ENCODE assay signal across 1 cellular context in the genomic region with DNA sequence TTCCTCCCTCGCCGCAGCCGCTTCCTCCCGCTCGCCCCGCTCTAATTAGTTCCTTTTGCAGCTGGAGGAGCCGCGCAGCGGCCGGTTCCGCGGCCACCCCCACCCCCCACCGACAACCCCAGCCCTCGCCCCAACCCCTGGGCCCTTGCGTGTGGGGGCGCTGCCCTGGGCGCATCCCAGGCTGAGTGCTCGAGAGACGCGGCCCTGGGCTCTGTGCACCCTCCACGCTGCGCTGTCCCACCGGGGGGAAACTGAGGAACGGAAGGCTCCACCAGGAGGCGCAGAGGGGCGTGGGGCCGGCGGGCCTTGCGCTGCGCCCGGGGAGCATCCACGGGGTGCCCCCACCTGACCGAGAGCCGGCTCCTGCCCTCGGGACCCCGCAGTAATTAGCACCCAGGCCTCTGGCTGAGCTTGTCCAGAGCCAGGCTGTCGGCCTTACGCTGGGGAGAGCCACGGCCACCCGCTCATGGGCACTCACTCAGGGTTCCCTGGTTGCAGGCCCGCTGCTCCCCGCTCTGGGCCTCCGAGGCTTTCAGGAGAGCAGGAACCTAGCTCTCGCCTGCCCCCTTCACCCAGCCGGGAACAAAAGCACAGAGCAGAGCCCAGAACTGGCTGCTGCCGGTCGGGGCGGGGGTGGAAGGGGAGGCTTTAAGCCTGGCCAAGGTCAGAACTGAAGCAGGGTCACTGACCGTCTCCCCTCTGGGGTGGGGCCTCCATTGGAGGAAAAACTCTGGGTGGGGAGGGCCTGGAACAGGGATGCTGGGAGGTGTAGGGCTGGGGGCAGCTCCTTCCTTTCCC.
TF ChIP-seq lines count a peak whose summit lies in the region.

No MANE protein-coding gene starts in this region.

TF ChIP-seq in HepG2, 621 proteins besides CTCF, POLR2A, EP300 and RAD21 (continued from another document and continues in another):
- TF ChIP-seq, protein P1, sequence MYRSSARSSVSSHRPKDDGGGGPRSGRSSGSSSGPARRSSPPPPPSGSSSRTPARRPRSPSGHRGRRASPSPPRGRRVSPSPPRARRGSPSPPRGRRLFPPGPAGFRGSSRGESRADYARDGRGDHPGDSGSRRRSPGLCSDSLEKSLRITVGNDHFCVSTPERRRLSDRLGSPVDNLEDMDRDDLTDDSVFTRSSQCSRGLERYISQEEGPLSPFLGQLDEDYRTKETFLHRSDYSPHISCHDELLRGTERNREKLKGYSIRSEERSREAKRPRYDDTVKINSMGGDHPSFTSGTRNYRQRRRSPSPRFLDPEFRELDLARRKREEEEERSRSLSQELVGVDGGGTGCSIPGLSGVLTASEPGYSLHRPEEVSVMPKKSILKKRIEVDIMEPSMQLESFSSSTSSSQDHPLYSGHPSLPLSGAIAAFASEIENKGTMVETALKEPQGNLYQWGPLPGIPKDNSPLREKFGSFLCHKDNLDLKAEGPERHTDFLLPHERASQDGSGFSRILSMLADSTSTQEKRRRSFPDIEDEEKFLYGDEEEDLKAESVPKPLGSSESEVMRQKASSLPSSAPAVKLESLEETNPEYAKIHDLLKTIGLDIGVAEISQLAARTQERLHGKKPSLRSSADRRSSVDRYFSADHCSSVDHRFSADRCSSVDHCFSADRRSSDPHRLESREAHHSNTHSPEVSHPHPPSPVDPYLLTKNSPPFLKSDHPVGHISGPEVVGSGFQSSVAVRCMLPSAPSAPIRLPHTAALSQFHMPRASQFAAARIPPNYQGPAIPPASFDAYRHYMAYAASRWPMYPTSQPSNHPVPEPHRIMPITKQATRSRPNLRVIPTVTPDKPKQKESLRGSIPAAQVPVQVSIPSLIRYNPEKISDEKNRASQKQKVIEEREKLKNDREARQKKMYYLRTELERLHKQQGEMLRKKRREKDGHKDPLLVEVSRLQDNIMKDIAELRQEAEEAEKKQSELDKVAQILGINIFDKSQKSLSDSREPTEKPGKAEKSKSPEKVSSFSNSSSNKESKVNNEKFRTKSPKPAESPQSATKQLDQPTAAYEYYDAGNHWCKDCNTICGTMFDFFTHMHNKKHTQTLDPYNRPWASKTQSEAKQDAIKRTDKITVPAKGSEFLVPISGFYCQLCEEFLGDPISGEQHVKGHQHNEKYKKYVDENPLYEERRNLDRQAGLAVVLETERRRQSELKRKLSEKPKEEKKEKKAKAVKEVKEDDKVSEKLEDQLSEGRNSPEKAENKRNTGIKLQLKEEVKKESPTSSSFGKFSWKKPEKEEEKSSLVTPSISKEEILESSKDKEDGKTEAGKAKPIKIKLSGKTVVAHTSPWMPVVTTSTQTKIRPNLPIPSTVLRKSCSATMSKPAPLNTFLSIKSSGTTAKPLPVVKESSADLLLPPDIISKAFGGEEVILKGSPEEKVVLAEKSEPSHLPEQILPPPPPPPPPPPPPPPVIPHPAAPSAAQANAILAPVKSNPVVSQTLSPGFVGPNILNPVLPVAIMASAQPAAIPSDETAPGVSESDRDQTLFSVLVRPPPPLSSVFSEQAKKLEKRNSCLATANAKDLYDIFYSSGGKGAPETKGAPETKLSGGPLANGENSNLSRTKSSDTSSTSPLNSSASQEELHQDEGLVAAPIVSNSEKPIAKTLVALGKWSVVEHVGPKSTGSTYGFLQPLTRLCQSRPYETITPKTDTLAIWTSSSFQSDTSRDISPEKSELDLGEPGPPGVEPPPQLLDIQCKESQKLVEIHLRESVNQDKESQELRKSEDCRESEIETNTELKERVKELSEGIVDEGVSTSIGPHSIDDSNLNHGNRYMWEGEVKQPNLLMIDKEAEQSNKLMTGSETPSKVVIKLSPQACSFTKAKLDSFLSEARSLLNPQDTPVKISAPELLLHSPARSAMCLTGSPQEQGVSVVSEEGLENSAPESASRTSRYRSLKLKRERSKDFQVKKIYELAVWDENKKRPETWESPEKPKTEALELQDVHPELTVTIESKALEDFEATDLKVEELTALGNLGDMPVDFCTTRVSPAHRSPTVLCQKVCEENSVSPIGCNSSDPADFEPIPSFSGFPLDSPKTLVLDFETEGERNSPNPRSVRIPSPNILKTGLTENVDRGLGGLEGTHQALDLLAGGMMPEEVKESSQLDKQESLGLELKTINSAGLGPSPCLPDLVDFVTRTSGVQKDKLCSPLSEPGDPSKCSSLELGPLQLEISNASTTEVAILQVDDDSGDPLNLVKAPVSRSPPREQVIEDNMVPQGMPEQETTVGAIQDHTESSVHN (CRISPR knock-in tag; IDR thresholded peaks at IDR 0.05) = no peak
- TF ChIP-seq ZNF781 (CRISPR knock-in tag; IDR thresholded peaks at IDR 0.05; ENCODE audit: borderline replicate concordance, not compliant biosample characterization) (no peak), SMAD1 (CRISPR knock-in tag; IDR thresholded peaks at IDR 0.05; ENCODE audit: borderline replicate concordance, low read depth) (no peak; the same call in 1 of the 2 replicates), PITX1 (CRISPR knock-in tag; IDR thresholded peaks at IDR 0.05) (peak; percentile 91), TSC22D2 (CRISPR knock-in tag; IDR thresholded peaks at IDR 0.05; ENCODE audit: borderline replicate concordance) (peak; percentile 57; the same call in 1 of the 2 replicates), ZNF20 (CRISPR knock-in tag; IDR thresholded peaks at IDR 0.05) (no peak), ZFP82 (CRISPR knock-in tag; IDR thresholded peaks at IDR 0.05; ENCODE audit: borderline replicate concordance) (no peak), ZNF670 (CRISPR knock-in tag; IDR thresholded peaks at IDR 0.05; ENCODE audit: borderline replicate concordance) (peak; percentile 28; the same call in 1 of the 2 replicates), ZNF329 (CRISPR knock-in tag; IDR thresholded peaks at IDR 0.05; ENCODE audit: low read depth) (no peak), TAF1 (CRISPR knock-in tag; IDR thresholded peaks at IDR 0.05) (peak; percentile 67), KIAA2018 (CRISPR knock-in tag; IDR thresholded peaks at IDR 0.05; ENCODE audit: borderline replicate concordance) (no peak), CAMTA2 (CRISPR knock-in tag; IDR thresholded peaks at IDR 0.05; ENCODE audit: borderline replicate concordance) (no peak), NONO (IDR thresholded peaks at IDR 0.05) (no peak), NONO (CRISPR knock-in tag; conservative IDR thresholded peaks at IDR 0.05) (peak; percentile 68), HOXD1 (CRISPR knock-in tag; IDR thresholded peaks at IDR 0.05) (peak; percentile 66)
- TF ChIP-seq, protein P2, sequence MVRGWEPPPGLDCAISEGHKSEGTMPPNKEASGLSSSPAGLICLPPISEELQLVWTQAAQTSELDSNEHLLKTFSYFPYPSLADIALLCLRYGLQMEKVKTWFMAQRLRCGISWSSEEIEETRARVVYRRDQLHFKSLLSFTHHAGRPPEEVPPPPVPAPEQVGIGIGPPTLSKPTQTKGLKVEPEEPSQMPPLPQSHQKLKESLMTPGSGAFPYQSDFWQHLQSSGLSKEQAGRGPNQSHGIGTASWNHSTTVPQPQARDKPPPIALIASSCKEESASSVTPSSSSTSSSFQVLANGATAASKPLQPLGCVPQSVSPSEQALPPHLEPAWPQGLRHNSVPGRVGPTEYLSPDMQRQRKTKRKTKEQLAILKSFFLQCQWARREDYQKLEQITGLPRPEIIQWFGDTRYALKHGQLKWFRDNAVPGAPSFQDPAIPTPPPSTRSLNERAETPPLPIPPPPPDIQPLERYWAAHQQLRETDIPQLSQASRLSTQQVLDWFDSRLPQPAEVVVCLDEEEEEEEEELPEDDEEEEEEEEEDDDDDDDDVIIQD (CRISPR knock-in tag; IDR thresholded peaks at IDR 0.05; ENCODE audit: low read depth) = peak; percentile 23; the same call in 1 of the 2 replicates
- TF ChIP-seq, protein P3, sequence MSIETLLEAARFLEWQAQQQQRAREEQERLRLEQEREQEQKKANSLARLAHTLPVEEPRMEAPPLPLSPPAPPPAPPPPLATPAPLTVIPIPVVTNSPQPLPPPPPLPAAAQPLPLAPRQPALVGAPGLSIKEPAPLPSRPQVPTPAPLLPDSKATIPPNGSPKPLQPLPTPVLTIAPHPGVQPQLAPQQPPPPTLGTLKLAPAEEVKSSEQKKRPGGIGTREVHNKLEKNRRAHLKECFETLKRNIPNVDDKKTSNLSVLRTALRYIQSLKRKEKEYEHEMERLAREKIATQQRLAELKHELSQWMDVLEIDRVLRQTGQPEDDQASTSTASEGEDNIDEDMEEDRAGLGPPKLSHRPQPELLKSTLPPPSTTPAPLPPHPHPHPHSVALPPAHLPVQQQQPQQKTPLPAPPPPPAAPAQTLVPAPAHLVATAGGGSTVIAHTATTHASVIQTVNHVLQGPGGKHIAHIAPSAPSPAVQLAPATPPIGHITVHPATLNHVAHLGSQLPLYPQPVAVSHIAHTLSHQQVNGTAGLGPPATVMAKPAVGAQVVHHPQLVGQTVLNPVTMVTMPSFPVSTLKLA (IDR thresholded peaks at IDR 0.05) = no peak
- TF ChIP-seq, protein P4, sequence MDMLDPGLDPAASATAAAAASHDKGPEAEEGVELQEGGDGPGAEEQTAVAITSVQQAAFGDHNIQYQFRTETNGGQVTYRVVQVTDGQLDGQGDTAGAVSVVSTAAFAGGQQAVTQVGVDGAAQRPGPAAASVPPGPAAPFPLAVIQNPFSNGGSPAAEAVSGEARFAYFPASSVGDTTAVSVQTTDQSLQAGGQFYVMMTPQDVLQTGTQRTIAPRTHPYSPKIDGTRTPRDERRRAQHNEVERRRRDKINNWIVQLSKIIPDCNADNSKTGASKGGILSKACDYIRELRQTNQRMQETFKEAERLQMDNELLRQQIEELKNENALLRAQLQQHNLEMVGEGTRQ (IDR thresholded peaks at IDR 0.05; ENCODE audit: low read depth, low read length) = no peak
- TF ChIP-seq, protein P4 (CRISPR knock-in tag; IDR thresholded peaks at IDR 0.05; ENCODE audit: borderline replicate concordance) = no peak
- TF ChIP-seq, protein P5, sequence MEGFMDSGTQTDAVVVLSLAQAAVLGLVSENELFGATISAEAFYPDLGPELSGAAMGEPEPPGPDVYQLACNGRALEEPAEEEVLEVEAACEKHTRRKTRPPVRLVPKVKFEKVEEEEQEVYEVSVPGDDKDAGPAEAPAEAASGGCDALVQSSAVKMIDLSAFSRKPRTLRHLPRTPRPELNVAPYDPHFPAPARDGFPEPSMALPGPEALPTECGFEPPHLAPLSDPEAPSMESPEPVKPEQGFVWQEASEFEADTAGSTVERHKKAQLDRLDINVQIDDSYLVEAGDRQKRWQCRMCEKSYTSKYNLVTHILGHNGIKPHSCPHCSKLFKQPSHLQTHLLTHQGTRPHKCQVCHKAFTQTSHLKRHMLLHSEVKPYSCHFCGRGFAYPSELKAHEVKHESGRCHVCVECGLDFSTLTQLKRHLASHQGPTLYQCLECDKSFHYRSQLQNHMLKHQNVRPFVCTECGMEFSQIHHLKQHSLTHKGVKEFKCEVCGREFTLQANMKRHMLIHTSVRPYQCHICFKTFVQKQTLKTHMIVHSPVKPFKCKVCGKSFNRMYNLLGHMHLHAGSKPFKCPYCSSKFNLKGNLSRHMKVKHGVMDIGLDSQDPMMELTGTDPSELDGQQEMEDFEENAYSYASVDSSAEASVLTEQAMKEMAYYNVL (CRISPR knock-in tag; IDR thresholded peaks at IDR 0.05; ENCODE audit: borderline replicate concordance) = peak; percentile 52; the same call in 1 of the 2 replicates
